In the genomic region with DNA sequence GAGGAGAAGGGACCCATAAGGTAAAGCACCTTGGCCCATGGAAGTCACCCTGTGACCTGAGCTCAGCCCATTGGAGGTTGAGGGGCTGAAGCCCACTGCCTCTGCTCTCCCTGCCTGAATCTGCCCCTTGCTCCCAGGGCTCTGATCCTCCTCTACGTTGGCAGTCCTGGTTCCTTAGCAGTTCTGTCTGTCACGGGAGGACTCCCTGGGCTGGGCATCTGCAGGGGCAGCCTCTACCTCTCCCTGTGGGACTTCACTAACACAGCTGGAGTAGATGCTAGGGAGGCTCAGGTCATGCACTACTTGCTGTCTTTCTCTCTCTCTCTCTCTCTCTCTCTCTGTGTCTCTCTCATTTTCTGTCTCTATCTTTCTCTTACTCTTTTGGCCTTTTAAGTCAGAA, we compare ENCODE assay signal across 9 cellular contexts. TPM values are rescaled to one million over a fixed set of nuclear protein-coding genes. Genes with fewer than 3 reads are reported as not detected.
DNase-seq lines count a peak whose midpoint lies in the region; ATAC-seq, FAIRE-seq and TF ChIP-seq lines count a peak whose summit lies in the region.
"Had no signal": no experiment of that assay in that cellular context is flagged by ENCODE, and none has a peak within 500 bp of the region (broad histone marks: within the 10 kb centered on the region; RNA-seq: fewer than 3 reads in every experiment).

No MANE protein-coding gene starts in this region.

- CTCF ChIA-PET in CD4-positive, alpha-beta T cell (lab: Charles Lee) = no interaction called here

- H3K27me3 ChIP-seq in CD4-positive, alpha-beta T cell (ENCODE audit: control insufficient read depth, insufficient read depth, low read length) = no peaks in the 10 kb centered on the region
- H3K27me3 ChIP-seq in suprapubic skin = no peaks in the 10 kb centered on the region

- TF ChIP-seq POLR2A in H54 (IDR thresholded peaks at IDR 0.05; ENCODE audit: low read depth, low read length) (no peak), suprapubic skin (IDR thresholded peaks at IDR 0.05) (no peak)

- peak overlapping the region; percentile 81 for H3K27ac ChIP-seq in CD4-positive, alpha-beta T cell (ENCODE audit: low read depth, low read length)
- H3K27ac ChIP-seq in suprapubic skin = no peak overlapping the region

- ATAC-seq in CD4-positive, alpha-beta T cell (ENCODE audit: poor library complexity) = no peak
- ATAC-seq in GM19328 (IDR thresholded peaks at IDR 0.05; ENCODE audit: unreplicated experiment) (peak; percentile 20), HG03045 (IDR thresholded peaks at IDR 0.05; ENCODE audit: unreplicated experiment) (peak; percentile 33)

- H3K9me3 ChIP-seq in CD4-positive, alpha-beta T cell (ENCODE audit: control insufficient read depth, low read length) = no peaks in the 10 kb centered on the region
- H3K9me3 ChIP-seq in suprapubic skin = no peaks in the 10 kb centered on the region

- no peaks in the 10 kb centered on the region for H3K9me3 Mint-ChIP-seq in CD4-positive, alpha-beta T cell
- no peaks in the 10 kb centered on the region for H3K9me3 Mint-ChIP-seq in activated naive CD8-positive, alpha-beta T cell (ENCODE audit: low read depth)

- intact Hi-C loops in CD4-positive, alpha-beta T cell (cut with DNase I, micrococcal nuclease) = loop anchor here in 1 of 2 experiments (5.0 kb wide), 1 partner anchor 137 kb away; no protein-coding TSS in a partner anchor

- FAIRE-seq in H54 (lab: Jason Lieb, UNC) = no peak

- peaks cover 34% of the 10 kb centered on the region for H3K4me1 ChIP-seq in suprapubic skin

- peak overlapping the region; percentile 98 for H3K27ac Mint-ChIP-seq in CD4-positive, alpha-beta T cell
- H3K27ac Mint-ChIP-seq in activated naive CD8-positive, alpha-beta T cell = peak overlapping the region; percentile 99

- H3K27me3 Mint-ChIP-seq in CD4-positive, alpha-beta T cell = no peaks in the 10 kb centered on the region
- H3K27me3 Mint-ChIP-seq in activated naive CD8-positive, alpha-beta T cell = no peaks in the 10 kb centered on the region

- WGBS in suprapubic skin = 76% methylated on average over 2 of the region's 2 CpGs

- no peak for DNase-seq in CD4-positive, alpha-beta T cell
- DNase-seq in H54 (ENCODE audit: insufficient read length, low spot score) = no peak
- DNase-seq in HT-29 (ENCODE audit: low spot score) = no peak
- no peak for DNase-seq in stimulated activated CD4-positive, alpha-beta T cell treated with anti-CD3 and anti-CD28 coated beads, Interleukin-4, amount 100 ng/mL, for 1 hour
- no peak for DNase-seq in suprapubic skin (ENCODE audit: low spot score in 2 of 2)
- DNase-seq: stimulated activated CD4-positive, alpha-beta T cell treated with anti-CD3 and anti-CD28 coated beads, Interleukin-12 subunit alpha, Interleukin-12 subunit beta, amount 100 ng/mL, for 4 hours had no signal

- H3K4me3 ChIP-seq in suprapubic skin = no peak overlapping the region

- no peak for TF ChIP-seq CTCF in CD4-positive, alpha-beta T cell (IDR thresholded peaks at IDR 0.05)
- no peak for TF ChIP-seq CTCF in suprapubic skin (IDR thresholded peaks at IDR 0.05)

- no peaks in the 10 kb centered on the region for H3K36me3 ChIP-seq in suprapubic skin

- peaks cover 92% of the 10 kb centered on the region for H3K4me1 Mint-ChIP-seq in CD4-positive, alpha-beta T cell (ENCODE audit: low read depth)
- H3K4me1 Mint-ChIP-seq in activated naive CD8-positive, alpha-beta T cell (ENCODE audit: low read depth) = peaks cover 94% of the 10 kb centered on the region

- peak overlapping the region; percentile 74 for H3K4me3 Mint-ChIP-seq in CD4-positive, alpha-beta T cell
- peak overlapping the region; percentile 77 for H3K4me3 Mint-ChIP-seq in activated naive CD8-positive, alpha-beta T cell

- POLR2A ChIA-PET in CD4-positive, alpha-beta T cell (lab: Charles Lee) = interaction anchor here (0.9 to 1.1 kb wide), 2 partner anchors 32 to 112 kb away, joined by 3 read pairs; no protein-coding TSS in a partner anchor

- no peak for TF ChIP-seq EP300 in suprapubic skin (IDR thresholded peaks at IDR 0.05)

- H3K36me3 Mint-ChIP-seq in CD4-positive, alpha-beta T cell (ENCODE audit: low read depth) = peaks cover 66% of the 10 kb centered on the region
- peaks cover 16% of the 10 kb centered on the region for H3K36me3 Mint-ChIP-seq in activated naive CD8-positive, alpha-beta T cell

RNA-seq across cellular contexts. Expression of a gene that starts 8.7 kb away (rescaled TPM):
- 100 to 1,000 TPM; 148 to 157 TPM for total RNA-seq in CD4-positive, alpha-beta T cell
- not detected in 2 replicates for total RNA-seq in HT-29 (2014; rRNA removed; shearing (Covaris generic))
- total RNA-seq in suprapubic skin = 10 to 100 TPM; 21.3 to 43.7 (median 32.1) TPM

Comparison
In these comparisons a context has a peak if more than half of its experiments do, and no peak if none do; other contexts are left out.
1. RNA of a gene that starts 8.7 kb away (total RNA-seq): 148 to 157 TPM in CD4-positive, alpha-beta T cell and 21.3 to 43.7 TPM in suprapubic skin; not detected in HT-29; every median in the first group is over 10 times any median in the second.